Comparison of ENCODE assay signal across 1 cellular context in the genomic region with DNA sequence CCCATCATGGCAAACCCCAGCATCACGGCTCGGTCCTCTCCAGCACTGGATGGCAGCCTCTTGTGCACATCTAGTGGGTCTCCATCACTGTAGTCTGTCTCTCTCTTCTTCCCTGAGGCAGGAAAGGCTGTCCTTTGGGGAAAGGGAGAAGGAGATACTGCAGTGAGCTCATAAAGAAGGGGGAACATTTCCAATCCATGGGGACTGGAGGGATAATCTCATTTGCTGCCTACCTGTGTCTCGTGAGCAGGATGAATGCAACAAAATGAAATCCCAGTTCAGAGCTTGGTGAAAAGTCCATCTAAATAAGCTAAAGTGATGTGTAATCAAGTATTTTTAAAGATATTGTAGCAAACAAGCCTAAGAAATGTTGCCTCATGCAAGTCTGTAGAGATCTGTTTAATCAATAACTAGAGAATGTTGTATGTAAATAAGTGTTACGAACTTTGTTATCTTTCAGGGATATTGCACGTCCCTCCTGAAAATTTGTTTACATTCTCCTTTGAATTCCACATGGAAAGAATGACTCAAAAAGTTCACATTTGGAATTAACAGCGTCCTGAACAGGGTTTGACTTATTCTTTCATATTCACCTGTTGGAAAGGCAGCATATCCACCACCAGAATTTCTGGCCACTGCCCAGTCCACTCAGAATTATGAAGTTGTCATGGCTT.
A peak's percentile ranks its signal among the peaks of the same experiment; 100 is the strongest.
TF ChIP-seq lines count a peak whose summit lies in the region.

A gene with protein sequence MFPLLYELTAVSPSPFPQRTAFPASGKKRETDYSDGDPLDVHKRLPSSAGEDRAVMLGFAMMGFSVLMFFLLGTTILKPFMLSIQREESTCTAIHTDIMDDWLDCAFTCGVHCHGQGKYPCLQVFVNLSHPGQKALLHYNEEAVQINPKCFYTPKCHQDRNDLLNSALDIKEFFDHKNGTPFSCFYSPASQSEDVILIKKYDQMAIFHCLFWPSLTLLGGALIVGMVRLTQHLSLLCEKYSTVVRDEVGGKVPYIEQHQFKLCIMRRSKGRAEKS (minus strand): TSS at position 312 of the 674 bp plus-strand sequence. CDS start 124 bp downstream, at position 188.

TF ChIP-seq in HepG2, 621 proteins besides CTCF, POLR2A, EP300 and RAD21 (continued from another document and continues in another):
- TF ChIP-seq ZNF326 (CRISPR knock-in tag; IDR thresholded peaks at IDR 0.05; ENCODE audit: borderline replicate concordance) (no peak), EED (CRISPR knock-in tag; IDR thresholded peaks at IDR 0.05) (no peak), MIER2 (CRISPR knock-in tag; IDR thresholded peaks at IDR 0.05) (no peak), HDAC1 (CRISPR knock-in tag; IDR thresholded peaks at IDR 0.05) (peak; percentile 66; the same call in 1 of the 2 replicates), ZNF672 (CRISPR knock-in tag; IDR thresholded peaks at IDR 0.05) (no peak), ZNF773 (CRISPR knock-in tag; IDR thresholded peaks at IDR 0.05; ENCODE audit: borderline replicate concordance) (no peak), ZNF850 (CRISPR knock-in tag; conservative IDR thresholded peaks at IDR 0.05) (no peak), SP140L (CRISPR knock-in tag; IDR thresholded peaks at IDR 0.05; ENCODE audit: borderline replicate concordance) (no peak), GLI4 (CRISPR knock-in tag; IDR thresholded peaks at IDR 0.05; ENCODE audit: borderline replicate concordance) (no peak), KAT8 (CRISPR knock-in tag; IDR thresholded peaks at IDR 0.05) (no peak), ZNF766 (CRISPR knock-in tag; IDR thresholded peaks at IDR 0.05; ENCODE audit: borderline replicate concordance) (no peak), ZFP62 (CRISPR knock-in tag; IDR thresholded peaks at IDR 0.05) (no peak), SNAI1 (CRISPR knock-in tag; IDR thresholded peaks at IDR 0.05; ENCODE audit: borderline replicate concordance) (no peak), ZNF274 (CRISPR knock-in tag; IDR thresholded peaks at IDR 0.05) (no peak), ZNF17 (CRISPR knock-in tag; IDR thresholded peaks at IDR 0.05) (no peak), ARNTL (CRISPR knock-in tag; IDR thresholded peaks at IDR 0.05) (no peak), ZNF7 (CRISPR knock-in tag; IDR thresholded peaks at IDR 0.05) (no peak), ZMAT3 (CRISPR knock-in tag; conservative IDR thresholded peaks at IDR 0.05) (no peak), NFE2 (CRISPR knock-in tag; IDR thresholded peaks at IDR 0.05) (no peak), RFX5 (IDR thresholded peaks at IDR 0.05; ENCODE audit: low read depth, low read length) (no peak), ZBTB1 (CRISPR knock-in tag; IDR thresholded peaks at IDR 0.05; ENCODE audit: borderline replicate concordance) (no peak), YY1 (IDR thresholded peaks at IDR 0.05; ENCODE audit: insufficient read depth, insufficient replicate concordance, low read depth, low read length) (no peak)
- TF ChIP-seq, protein P1, sequence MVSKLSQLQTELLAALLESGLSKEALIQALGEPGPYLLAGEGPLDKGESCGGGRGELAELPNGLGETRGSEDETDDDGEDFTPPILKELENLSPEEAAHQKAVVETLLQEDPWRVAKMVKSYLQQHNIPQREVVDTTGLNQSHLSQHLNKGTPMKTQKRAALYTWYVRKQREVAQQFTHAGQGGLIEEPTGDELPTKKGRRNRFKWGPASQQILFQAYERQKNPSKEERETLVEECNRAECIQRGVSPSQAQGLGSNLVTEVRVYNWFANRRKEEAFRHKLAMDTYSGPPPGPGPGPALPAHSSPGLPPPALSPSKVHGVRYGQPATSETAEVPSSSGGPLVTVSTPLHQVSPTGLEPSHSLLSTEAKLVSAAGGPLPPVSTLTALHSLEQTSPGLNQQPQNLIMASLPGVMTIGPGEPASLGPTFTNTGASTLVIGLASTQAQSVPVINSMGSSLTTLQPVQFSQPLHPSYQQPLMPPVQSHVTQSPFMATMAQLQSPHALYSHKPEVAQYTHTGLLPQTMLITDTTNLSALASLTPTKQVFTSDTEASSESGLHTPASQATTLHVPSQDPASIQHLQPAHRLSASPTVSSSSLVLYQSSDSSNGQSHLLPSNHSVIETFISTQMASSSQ (IDR thresholded peaks at IDR 0.05; ENCODE audit: low read depth), result peak; percentile 93
- TF ChIP-seq, protein P1 (CRISPR knock-in tag; IDR thresholded peaks at IDR 0.05; ENCODE audit: borderline replicate concordance), result peak; percentile 85; the same call in 1 of the 2 replicates
- TF ChIP-seq, protein P2, sequence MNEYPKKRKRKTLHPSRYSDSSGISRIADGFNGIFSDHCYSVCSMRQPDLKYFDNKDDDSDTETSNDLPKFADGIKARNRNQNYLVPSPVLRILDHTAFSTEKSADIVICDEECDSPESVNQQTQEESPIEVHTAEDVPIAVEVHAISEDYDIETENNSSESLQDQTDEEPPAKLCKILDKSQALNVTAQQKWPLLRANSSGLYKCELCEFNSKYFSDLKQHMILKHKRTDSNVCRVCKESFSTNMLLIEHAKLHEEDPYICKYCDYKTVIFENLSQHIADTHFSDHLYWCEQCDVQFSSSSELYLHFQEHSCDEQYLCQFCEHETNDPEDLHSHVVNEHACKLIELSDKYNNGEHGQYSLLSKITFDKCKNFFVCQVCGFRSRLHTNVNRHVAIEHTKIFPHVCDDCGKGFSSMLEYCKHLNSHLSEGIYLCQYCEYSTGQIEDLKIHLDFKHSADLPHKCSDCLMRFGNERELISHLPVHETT (CRISPR knock-in tag; conservative IDR thresholded peaks at IDR 0.05), result no peak
- TF ChIP-seq, protein P3, sequence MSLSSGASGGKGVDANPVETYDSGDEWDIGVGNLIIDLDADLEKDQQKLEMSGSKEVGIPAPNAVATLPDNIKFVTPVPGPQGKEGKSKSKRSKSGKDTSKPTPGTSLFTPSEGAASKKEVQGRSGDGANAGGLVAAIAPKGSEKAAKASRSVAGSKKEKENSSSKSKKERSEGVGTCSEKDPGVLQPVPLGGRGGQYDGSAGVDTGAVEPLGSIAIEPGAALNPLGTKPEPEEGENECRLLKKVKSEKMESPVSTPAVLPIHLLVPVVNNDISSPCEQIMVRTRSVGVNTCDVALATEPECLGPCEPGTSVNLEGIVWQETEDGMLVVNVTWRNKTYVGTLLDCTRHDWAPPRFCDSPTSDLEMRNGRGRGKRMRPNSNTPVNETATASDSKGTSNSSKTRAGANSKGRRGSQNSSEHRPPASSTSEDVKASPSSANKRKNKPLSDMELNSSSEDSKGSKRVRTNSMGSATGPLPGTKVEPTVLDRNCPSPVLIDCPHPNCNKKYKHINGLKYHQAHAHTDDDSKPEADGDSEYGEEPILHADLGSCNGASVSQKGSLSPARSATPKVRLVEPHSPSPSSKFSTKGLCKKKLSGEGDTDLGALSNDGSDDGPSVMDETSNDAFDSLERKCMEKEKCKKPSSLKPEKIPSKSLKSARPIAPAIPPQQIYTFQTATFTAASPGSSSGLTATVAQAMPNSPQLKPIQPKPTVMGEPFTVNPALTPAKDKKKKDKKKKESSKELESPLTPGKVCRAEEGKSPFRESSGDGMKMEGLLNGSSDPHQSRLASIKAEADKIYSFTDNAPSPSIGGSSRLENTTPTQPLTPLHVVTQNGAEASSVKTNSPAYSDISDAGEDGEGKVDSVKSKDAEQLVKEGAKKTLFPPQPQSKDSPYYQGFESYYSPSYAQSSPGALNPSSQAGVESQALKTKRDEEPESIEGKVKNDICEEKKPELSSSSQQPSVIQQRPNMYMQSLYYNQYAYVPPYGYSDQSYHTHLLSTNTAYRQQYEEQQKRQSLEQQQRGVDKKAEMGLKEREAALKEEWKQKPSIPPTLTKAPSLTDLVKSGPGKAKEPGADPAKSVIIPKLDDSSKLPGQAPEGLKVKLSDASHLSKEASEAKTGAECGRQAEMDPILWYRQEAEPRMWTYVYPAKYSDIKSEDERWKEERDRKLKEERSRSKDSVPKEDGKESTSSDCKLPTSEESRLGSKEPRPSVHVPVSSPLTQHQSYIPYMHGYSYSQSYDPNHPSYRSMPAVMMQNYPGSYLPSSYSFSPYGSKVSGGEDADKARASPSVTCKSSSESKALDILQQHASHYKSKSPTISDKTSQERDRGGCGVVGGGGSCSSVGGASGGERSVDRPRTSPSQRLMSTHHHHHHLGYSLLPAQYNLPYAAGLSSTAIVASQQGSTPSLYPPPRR (CRISPR knock-in tag; IDR thresholded peaks at IDR 0.05; ENCODE audit: borderline replicate concordance), result peak; percentile 58; the same call in 1 of the 2 replicates
- TF ChIP-seq, protein P4, sequence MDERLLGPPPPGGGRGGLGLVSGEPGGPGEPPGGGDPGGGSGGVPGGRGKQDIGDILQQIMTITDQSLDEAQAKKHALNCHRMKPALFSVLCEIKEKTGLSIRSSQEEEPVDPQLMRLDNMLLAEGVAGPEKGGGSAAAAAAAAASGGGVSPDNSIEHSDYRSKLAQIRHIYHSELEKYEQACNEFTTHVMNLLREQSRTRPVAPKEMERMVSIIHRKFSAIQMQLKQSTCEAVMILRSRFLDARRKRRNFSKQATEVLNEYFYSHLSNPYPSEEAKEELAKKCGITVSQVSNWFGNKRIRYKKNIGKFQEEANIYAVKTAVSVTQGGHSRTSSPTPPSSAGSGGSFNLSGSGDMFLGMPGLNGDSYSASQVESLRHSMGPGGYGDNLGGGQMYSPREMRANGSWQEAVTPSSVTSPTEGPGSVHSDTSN (CRISPR knock-in tag; IDR thresholded peaks at IDR 0.05), result no peak
- TF ChIP-seq, protein P5, sequence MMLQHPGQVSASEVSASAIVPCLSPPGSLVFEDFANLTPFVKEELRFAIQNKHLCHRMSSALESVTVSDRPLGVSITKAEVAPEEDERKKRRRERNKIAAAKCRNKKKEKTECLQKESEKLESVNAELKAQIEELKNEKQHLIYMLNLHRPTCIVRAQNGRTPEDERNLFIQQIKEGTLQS (CRISPR knock-in tag; IDR thresholded peaks at IDR 0.05), result no peak
- TF ChIP-seq, protein P6, sequence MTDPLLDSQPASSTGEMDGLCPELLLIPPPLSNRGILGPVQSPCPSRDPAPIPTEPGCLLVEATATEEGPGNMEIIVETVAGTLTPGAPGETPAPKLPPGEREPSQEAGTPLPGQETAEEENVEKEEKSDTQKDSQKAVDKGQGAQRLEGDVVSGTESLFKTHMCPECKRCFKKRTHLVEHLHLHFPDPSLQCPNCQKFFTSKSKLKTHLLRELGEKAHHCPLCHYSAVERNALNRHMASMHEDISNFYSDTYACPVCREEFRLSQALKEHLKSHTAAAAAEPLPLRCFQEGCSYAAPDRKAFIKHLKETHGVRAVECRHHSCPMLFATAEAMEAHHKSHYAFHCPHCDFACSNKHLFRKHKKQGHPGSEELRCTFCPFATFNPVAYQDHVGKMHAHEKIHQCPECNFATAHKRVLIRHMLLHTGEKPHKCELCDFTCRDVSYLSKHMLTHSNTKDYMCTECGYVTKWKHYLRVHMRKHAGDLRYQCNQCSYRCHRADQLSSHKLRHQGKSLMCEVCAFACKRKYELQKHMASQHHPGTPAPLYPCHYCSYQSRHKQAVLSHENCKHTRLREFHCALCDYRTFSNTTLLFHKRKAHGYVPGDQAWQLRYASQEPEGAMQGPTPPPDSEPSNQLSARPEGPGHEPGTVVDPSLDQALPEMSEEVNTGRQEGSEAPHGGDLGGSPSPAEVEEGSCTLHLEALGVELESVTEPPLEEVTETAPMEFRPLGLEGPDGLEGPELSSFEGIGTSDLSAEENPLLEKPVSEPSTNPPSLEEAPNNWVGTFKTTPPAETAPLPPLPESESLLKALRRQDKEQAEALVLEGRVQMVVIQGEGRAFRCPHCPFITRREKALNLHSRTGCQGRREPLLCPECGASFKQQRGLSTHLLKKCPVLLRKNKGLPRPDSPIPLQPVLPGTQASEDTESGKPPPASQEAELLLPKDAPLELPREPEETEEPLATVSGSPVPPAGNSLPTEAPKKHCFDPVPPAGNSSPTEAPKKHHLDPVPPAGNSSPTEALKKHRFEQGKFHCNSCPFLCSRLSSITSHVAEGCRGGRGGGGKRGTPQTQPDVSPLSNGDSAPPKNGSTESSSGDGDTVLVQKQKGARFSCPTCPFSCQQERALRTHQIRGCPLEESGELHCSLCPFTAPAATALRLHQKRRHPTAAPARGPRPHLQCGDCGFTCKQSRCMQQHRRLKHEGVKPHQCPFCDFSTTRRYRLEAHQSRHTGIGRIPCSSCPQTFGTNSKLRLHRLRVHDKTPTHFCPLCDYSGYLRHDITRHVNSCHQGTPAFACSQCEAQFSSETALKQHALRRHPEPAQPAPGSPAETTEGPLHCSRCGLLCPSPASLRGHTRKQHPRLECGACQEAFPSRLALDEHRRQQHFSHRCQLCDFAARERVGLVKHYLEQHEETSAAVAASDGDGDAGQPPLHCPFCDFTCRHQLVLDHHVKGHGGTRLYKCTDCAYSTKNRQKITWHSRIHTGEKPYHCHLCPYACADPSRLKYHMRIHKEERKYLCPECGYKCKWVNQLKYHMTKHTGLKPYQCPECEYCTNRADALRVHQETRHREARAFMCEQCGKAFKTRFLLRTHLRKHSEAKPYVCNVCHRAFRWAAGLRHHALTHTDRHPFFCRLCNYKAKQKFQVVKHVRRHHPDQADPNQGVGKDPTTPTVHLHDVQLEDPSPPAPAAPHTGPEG (CRISPR knock-in tag; IDR thresholded peaks at IDR 0.05), result no peak
- TF ChIP-seq, protein P7, sequence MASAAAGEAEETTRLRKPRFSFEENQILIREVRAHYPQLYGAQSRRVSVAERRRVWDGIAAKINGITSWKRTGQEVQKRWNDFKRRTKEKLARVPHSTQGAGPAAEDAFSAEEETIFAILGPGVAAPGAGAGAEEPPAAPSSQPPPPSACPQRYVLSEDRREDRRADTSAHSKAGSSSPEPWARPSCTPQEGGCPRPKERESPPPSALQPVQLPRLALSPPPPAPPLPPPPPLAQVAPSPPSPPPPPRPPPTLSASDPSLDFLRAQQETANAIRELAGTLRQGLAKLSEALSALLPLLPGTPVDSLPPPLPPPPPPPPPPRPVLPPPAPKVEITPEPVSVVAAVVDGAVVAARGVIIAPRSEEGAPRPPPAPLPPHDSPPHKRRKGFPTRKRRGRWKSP (CRISPR knock-in tag; IDR thresholded peaks at IDR 0.05), result no peak
- TF ChIP-seq, protein P8, sequence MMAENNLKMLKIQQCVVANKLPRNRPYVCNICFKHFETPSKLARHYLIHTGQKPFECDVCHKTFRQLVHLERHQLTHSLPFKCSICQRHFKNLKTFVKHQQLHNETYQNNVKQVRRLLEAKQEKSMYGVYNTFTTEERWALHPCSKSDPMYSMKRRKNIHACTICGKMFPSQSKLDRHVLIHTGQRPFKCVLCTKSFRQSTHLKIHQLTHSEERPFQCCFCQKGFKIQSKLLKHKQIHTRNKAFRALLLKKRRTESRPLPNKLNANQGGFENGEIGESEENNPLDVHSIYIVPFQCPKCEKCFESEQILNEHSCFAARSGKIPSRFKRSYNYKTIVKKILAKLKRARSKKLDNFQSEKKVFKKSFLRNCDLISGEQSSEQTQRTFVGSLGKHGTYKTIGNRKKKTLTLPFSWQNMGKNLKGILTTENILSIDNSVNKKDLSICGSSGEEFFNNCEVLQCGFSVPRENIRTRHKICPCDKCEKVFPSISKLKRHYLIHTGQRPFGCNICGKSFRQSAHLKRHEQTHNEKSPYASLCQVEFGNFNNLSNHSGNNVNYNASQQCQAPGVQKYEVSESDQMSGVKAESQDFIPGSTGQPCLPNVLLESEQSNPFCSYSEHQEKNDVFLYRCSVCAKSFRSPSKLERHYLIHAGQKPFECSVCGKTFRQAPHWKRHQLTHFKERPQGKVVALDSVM (CRISPR knock-in tag; IDR thresholded peaks at IDR 0.05), result no peak
